In the genomic region with DNA sequence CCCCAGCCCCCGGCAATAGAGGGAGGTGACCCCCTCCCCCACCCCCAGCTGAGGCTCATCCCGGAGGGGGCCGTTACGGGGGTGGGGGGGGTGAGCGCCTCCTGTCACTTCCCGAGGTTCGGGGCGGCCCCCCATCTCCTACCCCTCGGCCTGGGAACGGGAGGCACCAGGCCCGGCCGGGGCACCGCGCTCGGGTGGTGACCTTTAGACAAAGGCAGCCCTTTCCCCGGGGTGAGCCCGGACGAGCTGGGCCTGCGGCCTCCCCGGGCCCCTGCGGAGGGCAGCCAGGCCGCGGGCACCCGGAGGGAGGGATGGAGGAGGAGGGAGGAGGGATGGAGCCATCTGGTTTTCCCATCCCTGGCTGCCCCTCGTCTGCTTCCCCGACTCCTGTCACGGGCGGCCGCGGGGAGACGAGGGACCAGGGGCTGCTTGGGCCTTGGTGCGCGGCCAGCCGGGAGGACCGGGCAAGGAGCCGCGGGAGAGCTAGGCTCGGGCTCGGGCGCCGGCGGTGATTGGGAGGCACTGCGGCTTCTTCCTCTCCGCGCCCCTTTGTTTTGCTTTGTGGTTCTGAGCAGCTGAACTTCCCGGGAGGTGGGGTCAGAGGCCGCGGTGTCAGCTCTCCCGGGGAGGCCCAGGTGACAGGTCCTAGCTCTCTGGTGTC, we compare ENCODE assay signal across 8 cellular contexts. TPM values are rescaled to one million over a fixed set of nuclear protein-coding genes. Genes with fewer than 3 reads are reported as not detected.
A peak's percentile ranks its signal among the peaks of the same experiment; 100 is the strongest.
DNase-seq lines count a peak whose midpoint lies in the region; ATAC-seq and TF ChIP-seq lines count a peak whose summit lies in the region.

No MANE protein-coding gene starts in this region.

- H3K36me3 ChIP-seq in thymus (ENCODE audit: control insufficient read depth, insufficient read depth): peaks cover 5% of the 10 kb centered on the region

- H3K27me3 ChIP-seq in thymus (ENCODE audit: control insufficient read depth, insufficient read depth): no peaks in the 10 kb centered on the region

- TF ChIP-seq POLR2A in GM19099 (IDR thresholded peaks at IDR 0.05; ENCODE audit: extremely low read depth, insufficient read length, low read depth): peak; percentile 36

- H3K27me3 Mint-ChIP-seq in nephron progenitor cell (ENCODE audit: low read depth, poor library complexity): no peaks in the 10 kb centered on the region

- H3K27ac Mint-ChIP-seq in nephron progenitor cell: no peak overlapping the region

- peak overlapping the region; percentile 86 for H3K27ac ChIP-seq in thymus (ENCODE audit: low read depth)

- peaks cover 37% of the 10 kb centered on the region for H3K4me1 Mint-ChIP-seq in nephron progenitor cell

- WGBS in thymus: under 1% methylated on average over 49 of the region's 49 CpGs

- H3K4me3 ChIP-seq in fibroblast of pulmonary artery (replicated peaks; ENCODE audit: low read depth, low read length): peak overlapping the region; percentile 88
- H3K4me3 ChIP-seq in thymus (ENCODE audit: low read length): peak overlapping the region; percentile 97

- peak overlapping the region; percentile 78 for H3K4me3 Mint-ChIP-seq in nephron progenitor cell

- H3K9me3 Mint-ChIP-seq in nephron progenitor cell: no peaks in the 10 kb centered on the region

- peaks cover 11% of the 10 kb centered on the region for H3K4me1 ChIP-seq in thymus (ENCODE audit: control insufficient read depth, insufficient read depth, low read length)

- TF ChIP-seq CTCF in fibroblast of pulmonary artery (IDR thresholded peaks at IDR 0.05; ENCODE audit: low read length, missing control alignments) (no peak), nephron progenitor cell (IDR thresholded peaks at IDR 0.05) (no peak)

- ATAC-seq in GM19395 (IDR thresholded peaks at IDR 0.05; ENCODE audit: unreplicated experiment) (no peak), HG03342 (IDR thresholded peaks at IDR 0.05; ENCODE audit: unreplicated experiment) (no peak)

- peaks cover 15% of the 10 kb centered on the region for H3K36me3 Mint-ChIP-seq in nephron progenitor cell (ENCODE audit: low read depth)

- DNase-seq in NOMO-1 treated with DMSO at 0.1 percent for 48 hours (lab: John Stamatoyannopoulos, UW; ENCODE audit: unreplicated experiment) (peak; percentile 24), fibroblast of pulmonary artery (ENCODE audit: low read depth) (peak; percentile 47), nephron progenitor cell (peak; percentile 70)
- DNase-seq in activated effector memory CD4-positive, alpha-beta T cell treated with Interleukin-2 at 50 U/mL for 16 hours: peak; percentile 48

- no peaks in the 10 kb centered on the region for H3K9me3 ChIP-seq in thymus (ENCODE audit: control insufficient read depth)

RNA-seq across cellular contexts. Expression of gene BICRA, which starts 1.1 kb away (rescaled TPM):
- polyA plus RNA-seq in thymus: 8.1 TPM

RNA-seq across cellular contexts. Expression of gene ZNF541, which starts 37.1 kb away (rescaled TPM):
- polyA plus RNA-seq in thymus: 0.39 TPM
